ENCODE assay signal across 18 cellular contexts in genomic region chrX:18075603-18076002, GRCh38.
DNase-seq lines count a peak whose midpoint lies in the region; ATAC-seq and TF ChIP-seq lines count a peak whose summit lies in the region.
"Had no signal": no experiment of that assay in that cellular context is flagged by ENCODE, and none has a peak within 500 bp of the region (broad histone marks: within the 10 kb centered on the region; RNA-seq: fewer than 3 reads in every experiment).

No MANE protein-coding gene starts in this region.

- POLR2A ChIA-PET in naive thymus-derived CD8-positive, alpha-beta T cell (lab: Charles Lee): no interaction called here

- H3K27ac ChIP-seq in GM23338 (ENCODE audit: low read depth) (no peak overlapping the region), left lung (no peak overlapping the region)
- H3K27ac ChIP-seq: coronary artery, prostate gland, tibial artery had no signal

- H3K9me3 Mint-ChIP-seq in GM23338: no peaks in the 10 kb centered on the region; the same call in 2 of the 3 replicates
- no peaks in the 10 kb centered on the region for H3K9me3 Mint-ChIP-seq in naive thymus-derived CD8-positive, alpha-beta T cell
- H3K9me3 Mint-ChIP-seq: activated naive CD8-positive, alpha-beta T cell treated with anti-CD3 and anti-CD28 coated beads, Interleukin-2, amount 10 ng/mL, durations not matched to agents 7 days and 5 days; activated T-helper 2 cell treated with anti-CD3 and anti-CD28 coated beads, Interferon-gamma antibody, Interleukin-2, Interleukin-4, amounts not matched to agents 10 μg/mL and 5 μg/mL and 100 μg/mL, durations not matched to agents 14 hours and 24 hours and 36 hours; naive thymus-derived CD4-positive, alpha-beta T cell had no signal

- H3K36me3 ChIP-seq in GM23338 (ENCODE audit: insufficient read depth) (no peaks in the 10 kb centered on the region), left lung (no peaks in the 10 kb centered on the region), mucosa of descending colon (ENCODE audit: low read depth) (no peaks in the 10 kb centered on the region)
- H3K36me3 ChIP-seq: prostate gland, tibial artery had no signal

- H3F3A ChIP-seq in GM23338 (replicated peaks; ENCODE audit: low read depth): no peaks in the 10 kb centered on the region

- H3K27me3 ChIP-seq in GM23338 (ENCODE audit: insufficient read depth): no peaks in the 10 kb centered on the region
- H3K27me3 ChIP-seq in left lung: no peaks in the 10 kb centered on the region
- H3K27me3 ChIP-seq: tibial artery had no signal

- TF ChIP-seq CTCF in GM23338 (conservative IDR thresholded peaks at IDR 0.05; ENCODE audit: low read depth in 2 of 2) (no peak), left lung (IDR thresholded peaks at IDR 0.05) (no peak), mucosa of descending colon (IDR thresholded peaks at IDR 0.05) (no peak)

- peak overlapping the region; percentile 60 for H3K4me2 ChIP-seq in GM23338

- intact Hi-C loops in left lung (cut with DNase I): no loop called here
- intact Hi-C loops in mucosa of descending colon (cut with DNase I, micrococcal nuclease): no loop called here

- DNase-seq in GM23338 (ENCODE audit: low spot score) (peak; percentile 9), NCI-H187 treated with DMSO at 0.1 percent for 48 hours (lab: John Stamatoyannopoulos, UW) (peak; percentile 74), NCI-H510A treated with DMSO at 0.1 percent for 48 hours (lab: John Stamatoyannopoulos, UW) (peak; percentile 74), left lung (no peak), mucosa of descending colon (no peak)
- no peak for DNase-seq in naive thymus-derived CD8-positive, alpha-beta T cell
- DNase-seq: activated CD4-positive, alpha-beta T cell treated with anti-CD3 and anti-CD28 coated beads for 4 hours; activated naive CD8-positive, alpha-beta T cell treated with anti-CD3 and anti-CD28 coated beads, Interleukin-2, amount 10 ng/mL, durations not matched to agents 7 days and 5 days; mammary epithelial cell; naive thymus-derived CD4-positive, alpha-beta T cell; NCI-H1048; stimulated activated CD4-positive, alpha-beta T cell treated with anti-CD3 and anti-CD28 coated beads, Interleukin-2, amount 100 ng/mL, for 24 hours; stimulated activated naive CD4-positive, alpha-beta T cell treated with Interleukin-2 at 50 U/mL for 16 hours; tibial artery had no signal

- no peaks in the 10 kb centered on the region for H3K9me2 ChIP-seq in GM23338 (ENCODE audit: insufficient read depth)

- no peak overlapping the region for H3K4me3 Mint-ChIP-seq in GM23338
- no peak overlapping the region for H3K4me3 Mint-ChIP-seq in naive thymus-derived CD8-positive, alpha-beta T cell
- H3K4me3 Mint-ChIP-seq: activated naive CD8-positive, alpha-beta T cell treated with anti-CD3 and anti-CD28 coated beads, Interleukin-2, amount 10 ng/mL, durations not matched to agents 7 days and 5 days; naive thymus-derived CD4-positive, alpha-beta T cell had no signal

- H4K20me1 ChIP-seq in GM23338 (replicated peaks; ENCODE audit: insufficient read depth): no peaks in the 10 kb centered on the region

- H3K9me3 ChIP-seq in left lung: no peaks in the 10 kb centered on the region
- H3K9me3 ChIP-seq in mucosa of descending colon: no peaks in the 10 kb centered on the region
- H3K9me3 ChIP-seq: prostate gland, tibial artery had no signal

- peaks cover 15% of the 10 kb centered on the region for H3K4me1 ChIP-seq in GM23338 (ENCODE audit: insufficient read depth)
- H3K4me1 ChIP-seq in left lung: no peaks in the 10 kb centered on the region
- H3K4me1 ChIP-seq in mucosa of descending colon (ENCODE audit: low read depth): no peaks in the 10 kb centered on the region
- H3K4me1 ChIP-seq: prostate gland, tibial artery had no signal

- no peak overlapping the region for H3K27ac Mint-ChIP-seq in GM23338
- H3K27ac Mint-ChIP-seq in naive thymus-derived CD8-positive, alpha-beta T cell: peak overlapping the region in 1 of 10 donors; percentile 51
- H3K27ac Mint-ChIP-seq: activated naive CD8-positive, alpha-beta T cell treated with anti-CD3 and anti-CD28 coated beads, Interleukin-2, amount 10 ng/mL, durations not matched to agents 7 days and 5 days; activated T-helper 2 cell treated with anti-CD3 and anti-CD28 coated beads, Interferon-gamma antibody, Interleukin-2, Interleukin-4, amounts not matched to agents 10 μg/mL and 5 μg/mL and 100 μg/mL, durations not matched to agents 14 hours and 24 hours and 36 hours; naive thymus-derived CD4-positive, alpha-beta T cell had no signal

- H2AFZ ChIP-seq in GM23338: no peak overlapping the region

- H3K4me3 ChIP-seq in GM23338: no peak overlapping the region
- H3K4me3 ChIP-seq in left lung: no peak overlapping the region
- no peak overlapping the region for H3K4me3 ChIP-seq in mucosa of descending colon
- H3K4me3 ChIP-seq: coronary artery, prostate gland, tibial artery had no signal

- no peaks in the 10 kb centered on the region for H3K36me3 Mint-ChIP-seq in GM23338 (ENCODE audit: low read depth)
- H3K36me3 Mint-ChIP-seq in naive thymus-derived CD8-positive, alpha-beta T cell: peaks cover 0 to 5% (median 0%) of the 10 kb centered on the region in 3 donors
- H3K36me3 Mint-ChIP-seq: activated naive CD8-positive, alpha-beta T cell treated with anti-CD3 and anti-CD28 coated beads, Interleukin-2, amount 10 ng/mL, durations not matched to agents 7 days and 5 days; naive thymus-derived CD4-positive, alpha-beta T cell had no signal

- H3K27me3 Mint-ChIP-seq in GM23338 (ENCODE audit: insufficient read depth, low read depth, poor library complexity): peaks cover 4% of the 10 kb centered on the region
- H3K27me3 Mint-ChIP-seq in naive thymus-derived CD8-positive, alpha-beta T cell: peaks cover 0 to 18% (median 6%) of the 10 kb centered on the region in 5 donors

- H3K4me1 Mint-ChIP-seq in GM23338: peaks cover 15% of the 10 kb centered on the region
- H3K4me1 Mint-ChIP-seq in naive thymus-derived CD8-positive, alpha-beta T cell: no peaks in the 10 kb centered on the region
- H3K4me1 Mint-ChIP-seq: activated naive CD8-positive, alpha-beta T cell treated with anti-CD3 and anti-CD28 coated beads, Interleukin-2, amount 10 ng/mL, durations not matched to agents 7 days and 5 days; naive thymus-derived CD4-positive, alpha-beta T cell had no signal

- no peaks in the 10 kb centered on the region for H3K79me2 ChIP-seq in GM23338 (replicated peaks; ENCODE audit: insufficient read depth)

- ATAC-seq in GM23338 (peak; percentile 35; the same call in 1 of the 3 replicates), left lung (peak; percentile 54), HG03432 (IDR thresholded peaks at IDR 0.05; ENCODE audit: unreplicated experiment) (no peak), mucosa of descending colon (no peak)
- no peak for ATAC-seq in naive thymus-derived CD8-positive, alpha-beta T cell
- ATAC-seq: naive thymus-derived CD4-positive, alpha-beta T cell had no signal

TF ChIP-seq in GM23338, 12 proteins besides CTCF, POLR2A, EP300 and RAD21 (continues in another document):
- TF ChIP-seq ETS1 (IDR thresholded peaks at IDR 0.05): no peak

Comparison
In these comparisons a context has a peak if more than half of its experiments do, and no peak if none do; other contexts are left out.
1. ATAC-seq: peak in GM23338 (single experiment) and left lung (single experiment); none in naive thymus-derived CD8-positive, alpha-beta T cell (0 of 2), HG03432 (single experiment) and mucosa of descending colon (single experiment).
2. DNase-seq: peak in GM23338 (single experiment), NCI-H187 treated with DMSO at 0.1 percent for 48 hours (single experiment) and NCI-H510A treated with DMSO at 0.1 percent for 48 hours (single experiment); none in left lung (0 of 2), naive thymus-derived CD8-positive, alpha-beta T cell (0 of 10) and mucosa of descending colon (0 of 3).